10 cellular contexts compared by ENCODE assay signal in the genomic region with DNA sequence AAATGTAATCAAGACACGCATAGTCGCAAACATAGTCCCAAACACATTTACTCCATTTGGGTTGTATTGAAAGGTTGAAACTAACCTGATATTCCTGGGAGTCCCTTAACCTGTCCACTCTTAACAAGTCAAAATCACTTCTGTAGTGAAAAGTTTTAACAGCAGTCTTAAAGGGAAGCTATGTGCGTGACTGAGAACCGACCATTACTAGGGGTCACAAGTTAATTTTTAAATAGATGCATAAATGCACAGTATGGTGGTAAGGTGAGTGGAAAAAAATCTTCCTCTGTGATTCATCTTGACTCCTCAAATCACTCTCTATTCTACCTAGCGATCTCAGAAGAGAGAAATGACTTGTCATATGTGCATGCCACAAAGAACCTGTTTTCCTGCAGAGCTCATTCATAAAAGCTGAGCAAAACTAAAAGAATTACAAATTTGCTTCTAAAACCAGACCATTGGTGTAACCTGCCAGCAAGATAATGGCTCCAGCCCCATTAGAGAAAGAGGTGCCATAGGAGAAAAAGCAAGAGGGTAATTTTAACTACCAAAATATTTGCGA. TPM values are rescaled to one million over a fixed set of nuclear protein-coding genes. Genes with fewer than 3 reads are reported as not detected.
DNase-seq lines count a peak whose midpoint lies in the region; ATAC-seq and TF ChIP-seq lines count a peak whose summit lies in the region.
"Had no signal": no experiment of that assay in that cellular context is flagged by ENCODE, and none has a peak within 500 bp of the region (broad histone marks: within the 10 kb centered on the region; RNA-seq: fewer than 3 reads in every experiment).

No MANE protein-coding gene starts in this region.

- no peaks in the 10 kb centered on the region for H3K27me3 ChIP-seq in CD8-positive, alpha-beta T cell (ENCODE audit: insufficient read depth, low read length)

- no peaks in the 10 kb centered on the region for H3K36me3 ChIP-seq in CD8-positive, alpha-beta T cell (ENCODE audit: insufficient read depth, low read length)

- POLR2A ChIA-PET in CD8-positive, alpha-beta T cell (lab: Charles Lee): interaction anchor here (0.6 to 1.7 kb wide), 4 partner anchors 13 to 29 kb away, joined by 3 to 6 read pairs (median 3); no protein-coding TSS in a partner anchor
- POLR2A ChIA-PET in naive thymus-derived CD8-positive, alpha-beta T cell (lab: Charles Lee): interaction anchor here (0.7 kb wide), 1 partner anchor 29 kb away, joined by 3 read pairs; no protein-coding TSS in a partner anchor

- intact Hi-C loops in CD8-positive, alpha-beta T cell (cut with DNase I, micrococcal nuclease): no loop called here

- H3K4me3 ChIP-seq in CD8-positive, alpha-beta T cell (ENCODE audit: low read depth, low read length): no peak overlapping the region

- H3K27me3 Mint-ChIP-seq in CD8-positive, alpha-beta T cell (ENCODE audit: low read depth): no peaks in the 10 kb centered on the region
- no peaks in the 10 kb centered on the region for H3K27me3 Mint-ChIP-seq in T-helper 1 cell treated with Interleukin-12 subunit alpha and Interleukin-12 subunit beta and Interleukin-4 antibody, amounts not matched to agents 30 μg/mL and 1 μg/mL, for 36 hours (ENCODE audit: low read depth)
- H3K27me3 Mint-ChIP-seq in naive thymus-derived CD8-positive, alpha-beta T cell: no peaks in the 10 kb centered on the region

- ATAC-seq in CD8-positive, alpha-beta T cell: peak; percentile 24
- ATAC-seq in GM19023 (IDR thresholded peaks at IDR 0.05; ENCODE audit: unreplicated experiment): peak; percentile 71
- peak; percentile 77 for ATAC-seq in HG02870 (IDR thresholded peaks at IDR 0.05; ENCODE audit: unreplicated experiment)
- no peak for ATAC-seq in naive thymus-derived CD8-positive, alpha-beta T cell

- no peaks in the 10 kb centered on the region for H3K36me3 Mint-ChIP-seq in CD8-positive, alpha-beta T cell
- peaks cover 26% of the 10 kb centered on the region for H3K36me3 Mint-ChIP-seq in T-helper 1 cell treated with Interleukin-12 subunit alpha and Interleukin-12 subunit beta and Interleukin-4 antibody, amounts not matched to agents 30 μg/mL and 1 μg/mL, for 36 hours (ENCODE audit: low read depth)
- H3K36me3 Mint-ChIP-seq in naive thymus-derived CD8-positive, alpha-beta T cell: no peaks in the 10 kb centered on the region

- H3K27ac Mint-ChIP-seq in CD8-positive, alpha-beta T cell: no peak overlapping the region
- H3K27ac Mint-ChIP-seq in T-helper 1 cell treated with Interleukin-12 subunit alpha and Interleukin-12 subunit beta and Interleukin-4 antibody, amounts not matched to agents 30 μg/mL and 1 μg/mL, for 36 hours: peak overlapping the region; percentile 71
- H3K27ac Mint-ChIP-seq in naive thymus-derived CD8-positive, alpha-beta T cell: no peak overlapping the region

- peaks cover 11% of the 10 kb centered on the region for H3K4me1 Mint-ChIP-seq in CD8-positive, alpha-beta T cell (ENCODE audit: low read depth)
- peaks cover 51% of the 10 kb centered on the region for H3K4me1 Mint-ChIP-seq in T-helper 1 cell treated with Interleukin-12 subunit alpha and Interleukin-12 subunit beta and Interleukin-4 antibody, amounts not matched to agents 30 μg/mL and 1 μg/mL, for 36 hours (ENCODE audit: low read depth)
- peaks cover 0 to 13% (median 0%) of the 10 kb centered on the region in 4 donors for H3K4me1 Mint-ChIP-seq in naive thymus-derived CD8-positive, alpha-beta T cell

- no peaks in the 10 kb centered on the region for H3K9me3 Mint-ChIP-seq in CD8-positive, alpha-beta T cell
- no peaks in the 10 kb centered on the region for H3K9me3 Mint-ChIP-seq in T-helper 1 cell treated with Interleukin-12 subunit alpha and Interleukin-12 subunit beta and Interleukin-4 antibody, amounts not matched to agents 30 μg/mL and 1 μg/mL, for 36 hours
- peaks cover 0 to 2% (median 0%) of the 10 kb centered on the region in 9 donors for H3K9me3 Mint-ChIP-seq in naive thymus-derived CD8-positive, alpha-beta T cell

- DNase-seq in CD8-positive, alpha-beta T cell: no peak
- DNase-seq in NCI-H2029 treated with DMSO at 0.1 percent for 48 hours (lab: John Stamatoyannopoulos, UW): no peak
- no peak for DNase-seq in medulla oblongata (ENCODE audit: extremely low spot score)
- no peak for DNase-seq in activated effector memory CD4-positive, alpha-beta T cell treated with Interleukin-2 at 50 U/mL for 16 hours
- no peak for DNase-seq in naive thymus-derived CD8-positive, alpha-beta T cell
- DNase-seq: islet precursor cell, T-helper 9 cell had no signal

- H3K4me1 ChIP-seq in CD8-positive, alpha-beta T cell (ENCODE audit: insufficient read depth, low read length): no peaks in the 10 kb centered on the region

- no peak for TF ChIP-seq CTCF in CD8-positive, alpha-beta T cell (IDR thresholded peaks at IDR 0.05)

- H3K27ac ChIP-seq in CD8-positive, alpha-beta T cell (ENCODE audit: low read depth, low read length): no peak overlapping the region

- H3K4me3 Mint-ChIP-seq in CD8-positive, alpha-beta T cell: peak overlapping the region; percentile 42
- H3K4me3 Mint-ChIP-seq in T-helper 1 cell treated with Interleukin-12 subunit alpha and Interleukin-12 subunit beta and Interleukin-4 antibody, amounts not matched to agents 30 μg/mL and 1 μg/mL, for 36 hours: peak overlapping the region; percentile 62
- H3K4me3 Mint-ChIP-seq in naive thymus-derived CD8-positive, alpha-beta T cell: peak overlapping the region in 2 of 10 donors; percentile 4 to 5

- H3K9me3 ChIP-seq in CD8-positive, alpha-beta T cell (ENCODE audit: low read length): no peaks in the 10 kb centered on the region

- CTCF ChIA-PET in CD8-positive, alpha-beta T cell (lab: Charles Lee): no interaction called here

RNA-seq across cellular contexts. Expression of a gene that starts 4.8 kb away (rescaled TPM):
- total RNA-seq in CD8-positive, alpha-beta T cell: 1 to 10 TPM; 9.1 to 9.3 TPM
- total RNA-seq in naive thymus-derived CD8-positive, alpha-beta T cell: 10 to 100 TPM in 1 of 2 experiments, 1 to 10 TPM in 1; 9.1 to 10.8 TPM
- polyA plus RNA-seq in naive thymus-derived CD8-positive, alpha-beta T cell: 1 to 10 TPM in 1 of 3 donors, under 1 TPM in 2; 0.41 to 2.0 (median 0.48) TPM

RNA-seq across cellular contexts. Expression of a gene that starts 13.8 kb away (rescaled TPM):
- 100 to 1,000 TPM; 135 to 146 TPM for total RNA-seq in CD8-positive, alpha-beta T cell
- total RNA-seq in naive thymus-derived CD8-positive, alpha-beta T cell: 100 to 1,000 TPM; 159 to 176 TPM
- 10 to 100 TPM; 41.9 to 78.4 (median 49.1) TPM for polyA plus RNA-seq in naive thymus-derived CD8-positive, alpha-beta T cell

RNA-seq across cellular contexts. Expression of a gene that starts 39.1 kb away (rescaled TPM):
- not detected for total RNA-seq in CD8-positive, alpha-beta T cell
- not detected for total RNA-seq in naive thymus-derived CD8-positive, alpha-beta T cell
- polyA plus RNA-seq in naive thymus-derived CD8-positive, alpha-beta T cell: not detected

RNA-seq across cellular contexts. Expression of a gene that starts 56.9 kb away (rescaled TPM):
- 1 to 10 TPM; 7.5 to 7.7 TPM for total RNA-seq in CD8-positive, alpha-beta T cell
- 10 to 100 TPM; 24.5 to 27.1 TPM for total RNA-seq in naive thymus-derived CD8-positive, alpha-beta T cell
- 1 to 10 TPM; 2.4 to 3.4 (median 2.6) TPM for polyA plus RNA-seq in naive thymus-derived CD8-positive, alpha-beta T cell

Comparison
In these comparisons a context has a peak if more than half of its experiments do, and no peak if none do; other contexts are left out.
1. ATAC-seq: peak in CD8-positive, alpha-beta T cell (single experiment), GM19023 (single experiment) and HG02870 (single experiment); none in naive thymus-derived CD8-positive, alpha-beta T cell (0 of 2).